In the genomic region with DNA sequence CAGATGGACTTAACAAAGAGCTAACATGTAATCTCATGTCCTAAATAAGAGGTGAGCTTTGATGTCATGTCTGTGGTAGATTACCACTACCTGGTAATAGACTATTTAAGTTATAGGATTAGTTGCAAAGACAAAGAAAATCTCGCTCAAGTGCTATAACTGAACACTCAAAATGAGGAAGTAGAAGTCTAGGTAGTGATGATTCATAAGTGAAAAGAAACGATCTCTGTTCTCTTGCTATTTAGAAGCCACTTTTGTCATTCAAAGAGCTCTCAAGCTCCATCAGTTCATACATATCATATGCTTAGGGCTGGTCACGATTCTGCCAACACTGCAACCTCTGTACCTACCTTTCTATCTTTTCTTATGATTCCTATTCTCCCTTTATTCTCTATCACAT, we compare ENCODE assay signal across 1 cellular context.
TF ChIP-seq lines count a peak whose summit lies in the region.

No MANE protein-coding gene starts in this region.

TF ChIP-seq in GM12878, 131 proteins besides CTCF, POLR2A, EP300 and RAD21 (continued from another document and continues in another):
- TF ChIP-seq, protein P1, sequence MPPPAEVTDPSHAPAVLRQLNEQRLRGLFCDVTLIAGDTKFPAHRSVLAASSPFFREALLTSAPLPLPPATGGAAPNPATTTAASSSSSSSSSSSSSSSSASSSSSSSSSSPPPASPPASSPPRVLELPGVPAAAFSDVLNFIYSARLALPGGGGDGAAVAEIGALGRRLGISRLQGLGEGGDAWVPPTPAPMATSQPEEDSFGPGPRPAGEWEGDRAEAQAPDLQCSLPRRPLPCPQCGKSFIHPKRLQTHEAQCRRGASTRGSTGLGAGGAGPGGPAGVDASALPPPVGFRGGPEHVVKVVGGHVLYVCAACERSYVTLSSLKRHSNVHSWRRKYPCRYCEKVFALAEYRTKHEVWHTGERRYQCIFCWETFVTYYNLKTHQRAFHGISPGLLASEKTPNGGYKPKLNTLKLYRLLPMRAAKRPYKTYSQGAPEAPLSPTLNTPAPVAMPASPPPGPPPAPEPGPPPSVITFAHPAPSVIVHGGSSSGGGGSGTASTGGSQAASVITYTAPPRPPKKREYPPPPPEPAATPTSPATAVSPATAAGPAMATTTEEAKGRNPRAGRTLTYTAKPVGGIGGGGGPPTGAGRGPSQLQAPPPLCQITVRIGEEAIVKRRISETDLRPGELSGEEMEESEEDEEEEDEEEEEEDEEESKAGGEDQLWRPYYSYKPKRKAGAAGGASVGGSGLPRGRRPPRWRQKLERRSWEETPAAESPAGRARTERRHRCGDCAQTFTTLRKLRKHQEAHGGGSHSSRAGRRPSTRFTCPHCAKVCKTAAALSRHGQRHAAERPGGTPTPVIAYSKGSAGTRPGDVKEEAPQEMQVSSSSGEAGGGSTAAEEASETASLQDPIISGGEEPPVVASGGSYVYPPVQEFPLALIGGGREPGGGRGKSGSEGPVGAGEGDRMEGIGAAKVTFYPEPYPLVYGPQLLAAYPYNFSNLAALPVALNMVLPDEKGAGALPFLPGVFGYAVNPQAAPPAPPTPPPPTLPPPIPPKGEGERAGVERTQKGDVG (CRISPR knock-in tag; IDR thresholded peaks at IDR 0.05): no peak
- TF ChIP-seq SP1 (IDR thresholded peaks at IDR 0.05; ENCODE audit: low read depth, low read length) (no peak), NR2F1 (conservative IDR thresholded peaks at IDR 0.05) (0 out of 2 replicates have a peak, but pooled peaks have one; percentile 30), POLR2AphosphoS5 (IDR thresholded peaks at IDR 0.05; ENCODE audit: low read length) (no peak), EED (IDR thresholded peaks at IDR 0.05; ENCODE audit: low read depth) (no peak), PAX5 (IDR thresholded peaks at IDR 0.05; ENCODE audit: borderline replicate concordance, low read depth, low read length) (no peak), EGR1 (IDR thresholded peaks at IDR 0.05; ENCODE audit: borderline replicate concordance in 1 of 2, low read depth in 2 of 2, low read length in 2 of 2) (no peak), CBFB (IDR thresholded peaks at IDR 0.05; ENCODE audit: low read depth) (no peak), ZSCAN29 (IDR thresholded peaks at IDR 0.05) (no peak), NFIC (IDR thresholded peaks at IDR 0.05; ENCODE audit: low read depth, low read length) (peak; percentile 89), CHD1 (IDR thresholded peaks at IDR 0.05; ENCODE audit: low read depth, low read length) (no peak), ESRRA (IDR thresholded peaks at IDR 0.05; ENCODE audit: low read length) (no peak), SREBF1 (IDR thresholded peaks at IDR 0.05; ENCODE audit: low read length) (0 out of 2 replicates have a peak, but pooled peaks have one; percentile 42), LARP7 (IDR thresholded peaks at IDR 0.05) (no peak), KLF5 (IDR thresholded peaks at IDR 0.05; ENCODE audit: partially characterized antibody) (no peak), KDM1A (IDR thresholded peaks at IDR 0.05; ENCODE audit: borderline replicate concordance) (no peak), RUNX3 (IDR thresholded peaks at IDR 0.05; ENCODE audit: low read length) (peak; percentile 72), ASH2L (IDR thresholded peaks at IDR 0.05; ENCODE audit: borderline replicate concordance, low read depth) (no peak), SMC3 (IDR thresholded peaks at IDR 0.05; ENCODE audit: borderline replicate concordance, low read length) (peak; percentile 11; the same call in 1 of the 2 replicates), JUND (IDR thresholded peaks at IDR 0.05; ENCODE audit: low read depth, low read length) (peak; percentile 71), EZH2 (IDR thresholded peaks at IDR 0.05; ENCODE audit: borderline replicate concordance, control insufficient read depth, low read depth, low read length) (no peak), HDGF (IDR thresholded peaks at IDR 0.05) (no peak), SMAD1 (IDR thresholded peaks at IDR 0.05; ENCODE audit: low read depth, partially characterized antibody) (no peak), TCF7 (IDR thresholded peaks at IDR 0.05; ENCODE audit: borderline replicate concordance) (no peak), MTA3 (IDR thresholded peaks at IDR 0.05; ENCODE audit: borderline replicate concordance, low read length) (no peak; the same call in 1 of the 2 replicates), STAT1 (conservative IDR thresholded peaks at IDR 0.05) (no peak), ZNF207 (IDR thresholded peaks at IDR 0.05; ENCODE audit: borderline replicate concordance) (no peak), JUNB (IDR thresholded peaks at IDR 0.05) (peak; percentile 82)
- TF ChIP-seq, protein P2, sequence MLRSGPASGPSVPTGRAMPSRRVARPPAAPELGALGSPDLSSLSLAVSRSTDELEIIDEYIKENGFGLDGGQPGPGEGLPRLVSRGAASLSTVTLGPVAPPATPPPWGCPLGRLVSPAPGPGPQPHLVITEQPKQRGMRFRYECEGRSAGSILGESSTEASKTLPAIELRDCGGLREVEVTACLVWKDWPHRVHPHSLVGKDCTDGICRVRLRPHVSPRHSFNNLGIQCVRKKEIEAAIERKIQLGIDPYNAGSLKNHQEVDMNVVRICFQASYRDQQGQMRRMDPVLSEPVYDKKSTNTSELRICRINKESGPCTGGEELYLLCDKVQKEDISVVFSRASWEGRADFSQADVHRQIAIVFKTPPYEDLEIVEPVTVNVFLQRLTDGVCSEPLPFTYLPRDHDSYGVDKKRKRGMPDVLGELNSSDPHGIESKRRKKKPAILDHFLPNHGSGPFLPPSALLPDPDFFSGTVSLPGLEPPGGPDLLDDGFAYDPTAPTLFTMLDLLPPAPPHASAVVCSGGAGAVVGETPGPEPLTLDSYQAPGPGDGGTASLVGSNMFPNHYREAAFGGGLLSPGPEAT (IDR thresholded peaks at IDR 0.05; ENCODE audit: low read depth): peak; percentile 67; the same call in 1 of the 2 replicates
- TF ChIP-seq, protein P3, sequence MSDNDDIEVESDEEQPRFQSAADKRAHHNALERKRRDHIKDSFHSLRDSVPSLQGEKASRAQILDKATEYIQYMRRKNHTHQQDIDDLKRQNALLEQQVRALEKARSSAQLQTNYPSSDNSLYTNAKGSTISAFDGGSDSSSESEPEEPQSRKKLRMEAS (IDR thresholded peaks at IDR 0.05; ENCODE audit: low read depth, low read length): no peak
- TF ChIP-seq, protein P4, sequence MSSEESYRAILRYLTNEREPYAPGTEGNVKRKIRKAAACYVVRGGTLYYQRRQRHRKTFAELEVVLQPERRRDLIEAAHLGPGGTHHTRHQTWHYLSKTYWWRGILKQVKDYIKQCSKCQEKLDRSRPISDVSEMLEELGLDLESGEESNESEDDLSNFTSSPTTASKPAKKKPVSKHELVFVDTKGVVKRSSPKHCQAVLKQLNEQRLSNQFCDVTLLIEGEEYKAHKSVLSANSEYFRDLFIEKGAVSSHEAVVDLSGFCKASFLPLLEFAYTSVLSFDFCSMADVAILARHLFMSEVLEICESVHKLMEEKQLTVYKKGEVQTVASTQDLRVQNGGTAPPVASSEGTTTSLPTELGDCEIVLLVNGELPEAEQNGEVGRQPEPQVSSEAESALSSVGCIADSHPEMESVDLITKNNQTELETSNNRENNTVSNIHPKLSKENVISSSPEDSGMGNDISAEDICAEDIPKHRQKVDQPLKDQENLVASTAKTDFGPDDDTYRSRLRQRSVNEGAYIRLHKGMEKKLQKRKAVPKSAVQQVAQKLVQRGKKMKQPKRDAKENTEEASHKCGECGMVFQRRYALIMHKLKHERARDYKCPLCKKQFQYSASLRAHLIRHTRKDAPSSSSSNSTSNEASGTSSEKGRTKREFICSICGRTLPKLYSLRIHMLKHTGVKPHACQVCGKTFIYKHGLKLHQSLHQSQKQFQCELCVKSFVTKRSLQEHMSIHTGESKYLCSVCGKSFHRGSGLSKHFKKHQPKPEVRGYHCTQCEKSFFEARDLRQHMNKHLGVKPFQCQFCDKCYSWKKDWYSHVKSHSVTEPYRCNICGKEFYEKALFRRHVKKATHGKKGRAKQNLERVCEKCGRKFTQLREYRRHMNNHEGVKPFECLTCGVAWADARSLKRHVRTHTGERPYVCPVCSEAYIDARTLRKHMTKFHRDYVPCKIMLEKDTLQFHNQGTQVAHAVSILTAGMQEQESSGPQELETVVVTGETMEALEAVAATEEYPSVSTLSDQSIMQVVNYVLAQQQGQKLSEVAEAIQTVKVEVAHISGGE (CRISPR knock-in tag; IDR thresholded peaks at IDR 0.05): no peak
- TF ChIP-seq, protein P5, sequence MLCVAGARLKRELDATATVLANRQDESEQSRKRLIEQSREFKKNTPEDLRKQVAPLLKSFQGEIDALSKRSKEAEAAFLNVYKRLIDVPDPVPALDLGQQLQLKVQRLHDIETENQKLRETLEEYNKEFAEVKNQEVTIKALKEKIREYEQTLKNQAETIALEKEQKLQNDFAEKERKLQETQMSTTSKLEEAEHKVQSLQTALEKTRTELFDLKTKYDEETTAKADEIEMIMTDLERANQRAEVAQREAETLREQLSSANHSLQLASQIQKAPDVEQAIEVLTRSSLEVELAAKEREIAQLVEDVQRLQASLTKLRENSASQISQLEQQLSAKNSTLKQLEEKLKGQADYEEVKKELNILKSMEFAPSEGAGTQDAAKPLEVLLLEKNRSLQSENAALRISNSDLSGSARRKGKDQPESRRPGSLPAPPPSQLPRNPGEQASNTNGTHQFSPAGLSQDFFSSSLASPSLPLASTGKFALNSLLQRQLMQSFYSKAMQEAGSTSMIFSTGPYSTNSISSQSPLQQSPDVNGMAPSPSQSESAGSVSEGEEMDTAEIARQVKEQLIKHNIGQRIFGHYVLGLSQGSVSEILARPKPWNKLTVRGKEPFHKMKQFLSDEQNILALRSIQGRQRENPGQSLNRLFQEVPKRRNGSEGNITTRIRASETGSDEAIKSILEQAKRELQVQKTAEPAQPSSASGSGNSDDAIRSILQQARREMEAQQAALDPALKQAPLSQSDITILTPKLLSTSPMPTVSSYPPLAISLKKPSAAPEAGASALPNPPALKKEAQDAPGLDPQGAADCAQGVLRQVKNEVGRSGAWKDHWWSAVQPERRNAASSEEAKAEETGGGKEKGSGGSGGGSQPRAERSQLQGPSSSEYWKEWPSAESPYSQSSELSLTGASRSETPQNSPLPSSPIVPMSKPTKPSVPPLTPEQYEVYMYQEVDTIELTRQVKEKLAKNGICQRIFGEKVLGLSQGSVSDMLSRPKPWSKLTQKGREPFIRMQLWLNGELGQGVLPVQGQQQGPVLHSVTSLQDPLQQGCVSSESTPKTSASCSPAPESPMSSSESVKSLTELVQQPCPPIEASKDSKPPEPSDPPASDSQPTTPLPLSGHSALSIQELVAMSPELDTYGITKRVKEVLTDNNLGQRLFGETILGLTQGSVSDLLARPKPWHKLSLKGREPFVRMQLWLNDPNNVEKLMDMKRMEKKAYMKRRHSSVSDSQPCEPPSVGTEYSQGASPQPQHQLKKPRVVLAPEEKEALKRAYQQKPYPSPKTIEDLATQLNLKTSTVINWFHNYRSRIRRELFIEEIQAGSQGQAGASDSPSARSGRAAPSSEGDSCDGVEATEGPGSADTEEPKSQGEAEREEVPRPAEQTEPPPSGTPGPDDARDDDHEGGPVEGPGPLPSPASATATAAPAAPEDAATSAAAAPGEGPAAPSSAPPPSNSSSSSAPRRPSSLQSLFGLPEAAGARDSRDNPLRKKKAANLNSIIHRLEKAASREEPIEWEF (IDR thresholded peaks at IDR 0.05; ENCODE audit: insufficient replicate concordance, low read depth, low read length): no peak
- TF ChIP-seq, protein P6, sequence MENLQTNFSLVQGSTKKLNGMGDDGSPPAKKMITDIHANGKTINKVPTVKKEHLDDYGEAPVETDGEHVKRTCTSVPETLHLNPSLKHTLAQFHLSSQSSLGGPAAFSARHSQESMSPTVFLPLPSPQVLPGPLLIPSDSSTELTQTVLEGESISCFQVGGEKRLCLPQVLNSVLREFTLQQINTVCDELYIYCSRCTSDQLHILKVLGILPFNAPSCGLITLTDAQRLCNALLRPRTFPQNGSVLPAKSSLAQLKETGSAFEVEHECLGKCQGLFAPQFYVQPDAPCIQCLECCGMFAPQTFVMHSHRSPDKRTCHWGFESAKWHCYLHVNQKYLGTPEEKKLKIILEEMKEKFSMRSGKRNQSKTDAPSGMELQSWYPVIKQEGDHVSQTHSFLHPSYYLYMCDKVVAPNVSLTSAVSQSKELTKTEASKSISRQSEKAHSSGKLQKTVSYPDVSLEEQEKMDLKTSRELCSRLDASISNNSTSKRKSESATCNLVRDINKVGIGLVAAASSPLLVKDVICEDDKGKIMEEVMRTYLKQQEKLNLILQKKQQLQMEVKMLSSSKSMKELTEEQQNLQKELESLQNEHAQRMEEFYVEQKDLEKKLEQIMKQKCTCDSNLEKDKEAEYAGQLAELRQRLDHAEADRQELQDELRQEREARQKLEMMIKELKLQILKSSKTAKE (IDR thresholded peaks at IDR 0.05; ENCODE audit: low read depth, poor library complexity, severe bottlenecking): peak; percentile 91
- TF ChIP-seq, protein P7, sequence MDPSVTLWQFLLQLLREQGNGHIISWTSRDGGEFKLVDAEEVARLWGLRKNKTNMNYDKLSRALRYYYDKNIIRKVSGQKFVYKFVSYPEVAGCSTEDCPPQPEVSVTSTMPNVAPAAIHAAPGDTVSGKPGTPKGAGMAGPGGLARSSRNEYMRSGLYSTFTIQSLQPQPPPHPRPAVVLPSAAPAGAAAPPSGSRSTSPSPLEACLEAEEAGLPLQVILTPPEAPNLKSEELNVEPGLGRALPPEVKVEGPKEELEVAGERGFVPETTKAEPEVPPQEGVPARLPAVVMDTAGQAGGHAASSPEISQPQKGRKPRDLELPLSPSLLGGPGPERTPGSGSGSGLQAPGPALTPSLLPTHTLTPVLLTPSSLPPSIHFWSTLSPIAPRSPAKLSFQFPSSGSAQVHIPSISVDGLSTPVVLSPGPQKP (IDR thresholded peaks at IDR 0.05; ENCODE audit: low read depth, low read length): no peak
- TF ChIP-seq, protein P8, sequence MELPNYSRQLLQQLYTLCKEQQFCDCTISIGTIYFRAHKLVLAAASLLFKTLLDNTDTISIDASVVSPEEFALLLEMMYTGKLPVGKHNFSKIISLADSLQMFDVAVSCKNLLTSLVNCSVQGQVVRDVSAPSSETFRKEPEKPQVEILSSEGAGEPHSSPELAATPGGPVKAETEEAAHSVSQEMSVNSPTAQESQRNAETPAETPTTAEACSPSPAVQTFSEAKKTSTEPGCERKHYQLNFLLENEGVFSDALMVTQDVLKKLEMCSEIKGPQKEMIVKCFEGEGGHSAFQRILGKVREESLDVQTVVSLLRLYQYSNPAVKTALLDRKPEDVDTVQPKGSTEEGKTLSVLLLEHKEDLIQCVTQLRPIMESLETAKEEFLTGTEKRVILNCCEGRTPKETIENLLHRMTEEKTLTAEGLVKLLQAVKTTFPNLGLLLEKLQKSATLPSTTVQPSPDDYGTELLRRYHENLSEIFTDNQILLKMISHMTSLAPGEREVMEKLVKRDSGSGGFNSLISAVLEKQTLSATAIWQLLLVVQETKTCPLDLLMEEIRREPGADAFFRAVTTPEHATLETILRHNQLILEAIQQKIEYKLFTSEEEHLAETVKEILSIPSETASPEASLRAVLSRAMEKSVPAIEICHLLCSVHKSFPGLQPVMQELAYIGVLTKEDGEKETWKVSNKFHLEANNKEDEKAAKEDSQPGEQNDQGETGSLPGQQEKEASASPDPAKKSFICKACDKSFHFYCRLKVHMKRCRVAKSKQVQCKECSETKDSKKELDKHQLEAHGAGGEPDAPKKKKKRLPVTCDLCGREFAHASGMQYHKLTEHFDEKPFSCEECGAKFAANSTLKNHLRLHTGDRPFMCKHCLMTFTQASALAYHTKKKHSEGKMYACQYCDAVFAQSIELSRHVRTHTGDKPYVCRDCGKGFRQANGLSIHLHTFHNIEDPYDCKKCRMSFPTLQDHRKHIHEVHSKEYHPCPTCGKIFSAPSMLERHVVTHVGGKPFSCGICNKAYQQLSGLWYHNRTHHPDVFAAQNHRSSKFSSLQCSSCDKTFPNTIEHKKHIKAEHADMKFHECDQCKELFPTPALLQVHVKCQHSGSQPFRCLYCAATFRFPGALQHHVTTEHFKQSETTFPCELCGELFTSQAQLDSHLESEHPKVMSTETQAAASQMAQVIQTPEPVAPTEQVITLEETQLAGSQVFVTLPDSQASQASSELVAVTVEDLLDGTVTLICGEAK (IDR thresholded peaks at IDR 0.05; ENCODE audit: borderline replicate concordance): no peak
